9 cellular contexts compared by ENCODE assay signal in genomic region chr6:25193147-25193864, GRCh38.
DNase-seq lines count a peak whose midpoint lies in the region; ATAC-seq, FAIRE-seq and TF ChIP-seq lines count a peak whose summit lies in the region.
"Had no signal": no experiment of that assay in that cellular context is flagged by ENCODE, and none has a peak within 500 bp of the region (broad histone marks: within the 10 kb centered on the region; RNA-seq: fewer than 3 reads in every experiment).

No MANE protein-coding gene starts in this region.

- DNase-seq in HTR-8/SVneo (ENCODE audit: insufficient read length, low spot score) (peak; percentile 58), mammary epithelial cell (peak; percentile 87), left lobe of liver (ENCODE audit: low spot score) (no peak), tibial nerve (ENCODE audit: low spot score in 2 of 2) (peak in 1 of 2 donors; percentile 70), NCI-H1436 treated with DMSO at 0.1 percent for 48 hours (lab: John Stamatoyannopoulos, UW) (no peak), activated gamma-delta T cell treated with Interleukin-2 at 50 U/mL for 16 hours (no peak), Caco-2 (no peak)
- DNase-seq: activated CD4-positive, alpha-beta T cell treated with anti-CD3 and anti-CD28 coated beads for 1 hour had no signal

- H3K27ac ChIP-seq in mammary epithelial cell (ENCODE audit: insufficient read depth, low read depth, low read length): peak overlapping the region; percentile 57
- peak overlapping the region in 2 of 4 donors; percentile 45 to 81 for H3K27ac ChIP-seq in tibial nerve

- no peak overlapping the region for H3K4me3 Mint-ChIP-seq in Caco-2 (ENCODE audit: unreplicated experiment)

- dilution Hi-C loops in mammary epithelial cell (cut with HindIII; ENCODE audit: low sequenced_read_pairs): no loop called here

- CTCF ChIA-PET in mammary epithelial cell (lab: Charles Lee; ENCODE audit: low non-redundant PET): no interaction called here
- CTCF ChIA-PET in Caco-2 (lab: Charles Lee): no interaction called here

- intact Hi-C loops in mammary epithelial cell (cut with micrococcal nuclease): loop anchor here (2.0 kb wide), 1 partner anchor 19 kb away; no protein-coding TSS in a partner anchor
- intact Hi-C loops in Caco-2 (cut with micrococcal nuclease; ENCODE audit: unreplicated experiment): no loop called here

- peak overlapping the region; percentile 88 for H2AFZ ChIP-seq in mammary epithelial cell (ENCODE audit: low read depth, low read length)

- FAIRE-seq in HTR-8/SVneo (lab: Jason Lieb, UNC): peak; percentile 33

- no peaks in the 10 kb centered on the region for H3K27me3 Mint-ChIP-seq in Caco-2 (ENCODE audit: insufficient read depth, unreplicated experiment)

- in situ Hi-C loops in mammary epithelial cell (cut with MboI; ENCODE audit: low sequenced_read_pairs in 2 of 2): no loop called here

- no TSS peak for BruUV-seq in mammary epithelial cell (replicated peaks; lab: Mats Ljungman, UMichigan)
- BruUV-seq in Caco-2 (replicated peaks; lab: Mats Ljungman, UMichigan): no TSS peak

- H3K4me1 Mint-ChIP-seq in Caco-2 (ENCODE audit: low read depth, unreplicated experiment): peaks cover under 1% of the 10 kb centered on the region

- H4K20me1 ChIP-seq in mammary epithelial cell (ENCODE audit: insufficient read depth, low read length): no peaks in the 10 kb centered on the region

- H3K79me2 ChIP-seq in mammary epithelial cell (ENCODE audit: insufficient read depth, low read length): no peaks in the 10 kb centered on the region

- peak overlapping the region; percentile 10 for H3K9ac ChIP-seq in mammary epithelial cell (ENCODE audit: insufficient read depth, low read length)

- no peak for TF ChIP-seq POLR2A in tibial nerve (IDR thresholded peaks at IDR 0.05)

- 2% methylated on average over 5 of the region's 8 CpGs for WGBS in mammary epithelial cell (ENCODE audit: low coverage, missing lambda C conversion rate)
- 23 to 25% methylated on average over 8 of the region's 8 CpGs for WGBS in tibial nerve, 2 donors

- no peaks in the 10 kb centered on the region for H3K36me3 Mint-ChIP-seq in Caco-2 (ENCODE audit: insufficient read depth, unreplicated experiment)

- POLR2A ChIA-PET in Caco-2 (lab: Charles Lee): no interaction called here

- H3K27me3 ChIP-seq in mammary epithelial cell (ENCODE audit: insufficient read depth, low read length) (no peaks in the 10 kb centered on the region), tibial nerve (no peaks in the 10 kb centered on the region), Caco-2 (replicated peaks; ENCODE audit: control insufficient read depth, insufficient read depth, low read length) (no peaks in the 10 kb centered on the region)

- ATAC-seq in left lobe of liver (peak; percentile 64), HG03159 (IDR thresholded peaks at IDR 0.05; ENCODE audit: unreplicated experiment) (no peak)

- no peak overlapping the region for H3K27ac Mint-ChIP-seq in Caco-2 (ENCODE audit: unreplicated experiment)

- H3K4me1 ChIP-seq in mammary epithelial cell (ENCODE audit: insufficient read depth, low read length) (peaks cover 26% of the 10 kb centered on the region), tibial nerve (peaks cover 0 to 21% (median 10%) of the 10 kb centered on the region in 4 donors), Caco-2 (peaks cover 1% of the 10 kb centered on the region; the same call in 1 of the 2 replicates)

- H3K4me2 ChIP-seq in mammary epithelial cell (ENCODE audit: insufficient read depth, low read depth, low read length): peak overlapping the region; percentile 69

- TF ChIP-seq CTCF in mammary epithelial cell (conservative IDR thresholded peaks at IDR 0.05 in 1 of 2, IDR thresholded peaks at IDR 0.05 in 1 of 2; ENCODE audit: extremely low read depth in 1 of 2, insufficient read depth in 1 of 2, low read depth in 1 of 2, low read length in 2 of 2) (no peak), tibial nerve (IDR thresholded peaks at IDR 0.05) (no peak), Caco-2 (IDR thresholded peaks at IDR 0.05; ENCODE audit: insufficient read depth in 1 of 2, low read depth in 1 of 2, low read length in 1 of 2, severe bottlenecking in 1 of 2, unreplicated experiment in 1 of 2) (no peak)

- H3K4me3 ChIP-seq in mammary epithelial cell (replicated peaks in 1 of 3; ENCODE audit: insufficient read depth in 1 of 3, low read depth in 2 of 3, low read length in 3 of 3): peak overlapping the region in 2 of 3 experiments; percentile 15 to 24
- H3K4me3 ChIP-seq in tibial nerve: no peak overlapping the region
- H3K4me3 ChIP-seq in Caco-2 (ENCODE audit: low read depth, low read length): no peak overlapping the region

- peak; percentile 60 to 87 for TF ChIP-seq EP300 in tibial nerve (IDR thresholded peaks at IDR 0.05)

- H3K36me3 ChIP-seq in mammary epithelial cell (ENCODE audit: insufficient read depth, low read length): no peaks in the 10 kb centered on the region
- H3K36me3 ChIP-seq in tibial nerve: no peaks in the 10 kb centered on the region
- no peaks in the 10 kb centered on the region for H3K36me3 ChIP-seq in Caco-2 (ENCODE audit: control insufficient read depth, insufficient read depth, low read length)

- H3K9me3 ChIP-seq in mammary epithelial cell (replicated peaks; ENCODE audit: insufficient read depth, low read length) (no peaks in the 10 kb centered on the region), tibial nerve (no peaks in the 10 kb centered on the region), Caco-2 (no peaks in the 10 kb centered on the region)

- H3K9me3 Mint-ChIP-seq in Caco-2 (ENCODE audit: unreplicated experiment): no peaks in the 10 kb centered on the region

Comparison
In these comparisons a context has a peak if more than half of its experiments do, and no peak if none do; other contexts are left out.
1. DNase-seq: peak in HTR-8/SVneo (single experiment) and mammary epithelial cell (single experiment); none in left lobe of liver (single experiment), NCI-H1436 treated with DMSO at 0.1 percent for 48 hours (single experiment), activated gamma-delta T cell treated with Interleukin-2 at 50 U/mL for 16 hours (single experiment) and Caco-2 (0 of 2).
2. H3K4me3 ChIP-seq: peak in mammary epithelial cell (2 of 3); none in tibial nerve (0 of 4) and Caco-2 (single experiment).